In the genomic region with DNA sequence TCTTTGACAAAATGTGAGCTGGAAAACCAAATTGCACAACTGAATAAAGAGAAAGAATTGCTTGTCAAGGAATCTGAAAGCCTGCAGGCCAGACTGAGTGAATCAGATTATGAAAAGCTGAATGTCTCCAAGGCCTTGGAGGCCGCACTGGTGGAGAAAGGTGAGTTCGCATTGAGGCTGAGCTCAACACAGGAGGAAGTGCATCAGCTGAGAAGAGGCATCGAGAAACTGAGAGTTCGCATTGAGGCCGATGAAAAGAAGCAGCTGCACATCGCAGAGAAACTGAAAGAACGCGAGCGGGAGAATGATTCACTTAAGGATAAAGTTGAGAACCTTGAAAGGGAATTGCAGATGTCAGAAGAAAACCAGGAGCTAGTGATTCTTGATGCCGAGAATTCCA, we compare ENCODE assay signal across 21 cellular contexts.
"Had no signal": no experiment of that assay in that cellular context is flagged by ENCODE, and none has a peak within 500 bp of the region (broad histone marks: within the 10 kb centered on the region; RNA-seq: fewer than 3 reads in every experiment).

No MANE protein-coding gene starts in this region.

- H3K36me3 ChIP-seq: heart left ventricle, tibial nerve, upper lobe of right lung, vagina had no signal

- H3K4me1 Mint-ChIP-seq: neural crest cell; stimulated activated naive B cell treated with anti-CD40 and anti-IgM and Interleukin-4, amounts not matched to agents 10 μg/mL and 1 μg/mL and 100 μg/mL, for 72 hours; stimulated activated naive CD8-positive, alpha-beta T cell treated with anti-CD3 and anti-CD28 coated beads, Interleukin-15, amount 100 ng/mL, for 72 hours had no signal

- H3K4me3 Mint-ChIP-seq: naive thymus-derived CD8-positive, alpha-beta T cell; neural crest cell; stimulated activated naive B cell treated with anti-CD40 and anti-IgM and Interleukin-4, amounts not matched to agents 10 μg/mL and 1 μg/mL and 100 μg/mL, for 72 hours; stimulated activated naive CD8-positive, alpha-beta T cell treated with anti-CD3 and anti-CD28 coated beads, Interleukin-15, amount 100 ng/mL, for 72 hours had no signal

- H3K9me3 ChIP-seq: heart left ventricle, spleen, testis, tibial nerve, upper lobe of right lung, vagina had no signal

- H3K27ac Mint-ChIP-seq: naive thymus-derived CD8-positive, alpha-beta T cell; stimulated activated naive B cell treated with anti-CD40 and anti-IgM and Interleukin-4, amounts not matched to agents 10 μg/mL and 1 μg/mL and 100 μg/mL, for 72 hours had no signal

- ATAC-seq: esophagus mucosa; heart left ventricle; naive thymus-derived CD8-positive, alpha-beta T cell; sciatic nerve; stimulated activated naive B cell treated with anti-CD40 and anti-IgM and Interleukin-4, amounts not matched to agents 10 μg/mL and 1 μg/mL and 100 μg/mL, for 72 hours; stimulated activated naive CD8-positive, alpha-beta T cell treated with anti-CD3 and anti-CD28 coated beads, Interleukin-15, amount 100 ng/mL, for 72 hours; upper lobe of right lung had no signal

- H3K4me1 ChIP-seq: heart left ventricle, spleen, testis, tibial nerve, upper lobe of right lung, vagina had no signal

- H3K9me3 Mint-ChIP-seq: neural crest cell; stimulated activated naive B cell treated with anti-CD40 and anti-IgM and Interleukin-4, amounts not matched to agents 10 μg/mL and 1 μg/mL and 100 μg/mL, for 72 hours had no signal

- H3K4me3 ChIP-seq: dorsolateral prefrontal cortex, heart left ventricle, spleen, testis, tibial nerve, upper lobe of right lung, vagina had no signal

- H3K27me3 Mint-ChIP-seq: naive thymus-derived CD8-positive, alpha-beta T cell; stimulated activated naive B cell treated with anti-CD40 and anti-IgM and Interleukin-4, amounts not matched to agents 10 μg/mL and 1 μg/mL and 100 μg/mL, for 72 hours; stimulated activated naive CD8-positive, alpha-beta T cell treated with anti-CD3 and anti-CD28 coated beads, Interleukin-15, amount 100 ng/mL, for 72 hours had no signal

- H3K27ac ChIP-seq: dorsolateral prefrontal cortex, heart left ventricle, spleen, testis, tibial nerve, upper lobe of right lung, vagina had no signal

- H3K27me3 ChIP-seq: heart left ventricle, spleen, testis, tibial nerve, upper lobe of right lung, vagina had no signal

- DNase-seq: dorsolateral prefrontal cortex; effector memory CD4-positive, alpha-beta T cell; heart left ventricle; hypothalamus; kidney glomerular epithelial cell; mesendoderm; naive thymus-derived CD8-positive, alpha-beta T cell; posterior cingulate gyrus; spleen; stimulated activated CD4-positive, alpha-beta T cell treated with anti-CD3 and anti-CD28 coated beads, Interleukin-15, amount 100 ng/mL, for 24 hours; stimulated activated CD4-positive, alpha-beta T cell treated with anti-CD3 and anti-CD28 coated beads, Interleukin-1b, Interleukin-23, amount 100 ng/mL, for 48 hours; stimulated activated CD4-positive, alpha-beta T cell treated with anti-CD3 and anti-CD28 coated beads, Interleukin-4, amount 100 ng/mL, for 24 hours; stimulated activated naive B cell treated with anti-CD40 and anti-IgM and Interleukin-4, amounts not matched to agents 10 μg/mL and 1 μg/mL and 100 μg/mL, for 72 hours; stimulated activated naive CD8-positive, alpha-beta T cell treated with anti-CD3 and anti-CD28 coated beads, Interleukin-15, amount 100 ng/mL, for 72 hours; testis; upper lobe of right lung had no signal
